Comparison of ENCODE assay signal across 14 cellular contexts in the genomic region with DNA sequence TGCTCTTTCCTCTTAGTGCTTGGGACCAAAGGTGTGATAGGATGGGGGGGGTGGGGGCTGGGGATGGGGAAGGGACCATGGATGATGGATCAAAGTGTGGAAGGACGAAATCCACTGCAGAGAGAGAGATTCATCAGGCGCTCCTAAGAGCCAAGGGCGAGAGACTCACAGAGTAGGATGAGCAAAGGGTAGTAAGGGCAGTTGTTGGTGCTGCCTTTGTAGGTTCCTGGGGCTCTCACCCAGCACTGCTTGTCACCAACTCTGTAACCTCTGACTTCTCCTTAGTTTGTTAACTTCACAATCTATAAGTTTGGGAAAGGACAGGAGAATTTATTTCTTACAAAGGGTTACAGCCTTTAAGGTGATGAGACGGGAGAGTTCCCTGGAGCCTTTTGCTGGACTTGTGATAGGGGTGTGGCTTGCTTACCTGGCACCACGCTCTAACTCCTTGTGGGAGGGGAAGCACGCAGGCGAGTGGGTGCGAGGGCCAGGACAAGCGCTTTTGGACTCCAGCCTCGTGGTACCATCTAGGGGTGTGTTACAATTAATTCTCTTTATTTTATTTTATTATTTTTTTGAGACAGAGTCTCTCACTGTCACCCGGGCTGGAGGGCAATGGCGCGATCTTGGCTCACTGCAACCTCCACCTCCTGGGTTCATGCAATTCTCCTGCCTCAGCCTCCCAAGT. TPM values are rescaled to one million over a fixed set of nuclear protein-coding genes. Genes with fewer than 3 reads are reported as not detected.
DNase-seq lines count a peak whose midpoint lies in the region; ATAC-seq and TF ChIP-seq lines count a peak whose summit lies in the region.
"Had no signal": no experiment of that assay in that cellular context is flagged by ENCODE, and none has a peak within 500 bp of the region (broad histone marks: within the 10 kb centered on the region; RNA-seq: fewer than 3 reads in every experiment).

No MANE protein-coding gene starts in this region.

- TF ChIP-seq CTCF in body of pancreas (IDR thresholded peaks at IDR 0.05), result no peak

- H3K4me3 ChIP-seq in CD8-positive, alpha-beta memory T cell (ENCODE audit: low read length), result no peak overlapping the region
- H3K4me3 ChIP-seq in body of pancreas, result no peak overlapping the region

- no peak for DNase-seq in CD8-positive, alpha-beta memory T cell
- DNase-seq in activated CD4-positive, alpha-beta memory T cell treated with anti-CD3 and anti-CD28 coated beads, Interleukin-2, amount 10 ng/mL, durations not matched to agents 7 days and 5 days, result no peak
- DNase-seq in natural killer cell treated with Interleukin-12 subunit alpha and Interleukin-12 subunit beta and Interleukin-15 and Interleukin-18, amount 100 ng/mL, for 72 hours (ENCODE audit: low spot score), result no peak
- DNase-seq in body of pancreas (no peak), NCI-H2227 treated with DMSO at 0.1 percent for 48 hours (lab: John Stamatoyannopoulos, UW) (no peak), putamen (ENCODE audit: low spot score) (no peak)
- DNase-seq: activated CD8-positive, alpha-beta memory T cell treated with anti-CD3 and anti-CD28 coated beads, Interleukin-2, amount 50 U/mL, for 48 hours; DMS 273 treated with DMSO at 0.1 percent for 48 hours; NCI-H2029 treated with DMSO at 0.1 percent for 48 hours; PC-3; retina had no signal

- no peaks in the 10 kb centered on the region for H3K36me3 Mint-ChIP-seq in CD8-positive, alpha-beta memory T cell
- peaks cover 6% of the 10 kb centered on the region for H3K36me3 Mint-ChIP-seq in activated CD4-positive, alpha-beta memory T cell treated with anti-CD3 and anti-CD28 coated beads, Interleukin-2, amount 10 ng/mL, durations not matched to agents 7 days and 5 days (ENCODE audit: low read depth)
- no peaks in the 10 kb centered on the region for H3K36me3 Mint-ChIP-seq in natural killer cell treated with Interleukin-12 subunit alpha and Interleukin-12 subunit beta and Interleukin-15 and Interleukin-18, amount 100 ng/mL, for 72 hours

- peaks cover 19 to 28% (median 23%) of the 10 kb centered on the region in 3 donors for H3K4me1 Mint-ChIP-seq in CD8-positive, alpha-beta memory T cell
- H3K4me1 Mint-ChIP-seq in activated CD4-positive, alpha-beta memory T cell treated with anti-CD3 and anti-CD28 coated beads, Interleukin-2, amount 10 ng/mL, durations not matched to agents 7 days and 5 days, result peaks cover 27% of the 10 kb centered on the region
- peaks cover 9 to 16% of the 10 kb centered on the region in 2 donors for H3K4me1 Mint-ChIP-seq in natural killer cell treated with Interleukin-12 subunit alpha and Interleukin-12 subunit beta and Interleukin-15 and Interleukin-18, amount 100 ng/mL, for 72 hours (ENCODE audit: low read depth in 2 of 2)

- H3K9me3 Mint-ChIP-seq in CD8-positive, alpha-beta memory T cell, result no peaks in the 10 kb centered on the region
- H3K9me3 Mint-ChIP-seq in activated CD4-positive, alpha-beta memory T cell treated with anti-CD3 and anti-CD28 coated beads, Interleukin-2, amount 10 ng/mL, durations not matched to agents 7 days and 5 days, result no peaks in the 10 kb centered on the region
- H3K9me3 Mint-ChIP-seq in natural killer cell treated with Interleukin-12 subunit alpha and Interleukin-12 subunit beta and Interleukin-15 and Interleukin-18, amount 100 ng/mL, for 72 hours, result no peaks in the 10 kb centered on the region

- peaks cover 0 to 2% of the 10 kb centered on the region in 2 donors for H3K27me3 Mint-ChIP-seq in CD8-positive, alpha-beta memory T cell
- peaks cover 24% of the 10 kb centered on the region for H3K27me3 Mint-ChIP-seq in activated CD4-positive, alpha-beta memory T cell treated with anti-CD3 and anti-CD28 coated beads, Interleukin-2, amount 10 ng/mL, durations not matched to agents 7 days and 5 days
- peaks cover 0 to 4% of the 10 kb centered on the region in 2 donors for H3K27me3 Mint-ChIP-seq in natural killer cell treated with Interleukin-12 subunit alpha and Interleukin-12 subunit beta and Interleukin-15 and Interleukin-18, amount 100 ng/mL, for 72 hours

- no peak overlapping the region for H3K27ac ChIP-seq in CD8-positive, alpha-beta memory T cell (ENCODE audit: low read depth, low read length)
- H3K27ac ChIP-seq in body of pancreas, result no peak overlapping the region

- peak overlapping the region; percentile 23 to 93 (median 86) for H3K4me3 Mint-ChIP-seq in CD8-positive, alpha-beta memory T cell
- H3K4me3 Mint-ChIP-seq in activated CD4-positive, alpha-beta memory T cell treated with anti-CD3 and anti-CD28 coated beads, Interleukin-2, amount 10 ng/mL, durations not matched to agents 7 days and 5 days, result peak overlapping the region; percentile 46
- H3K4me3 Mint-ChIP-seq in natural killer cell treated with Interleukin-12 subunit alpha and Interleukin-12 subunit beta and Interleukin-15 and Interleukin-18, amount 100 ng/mL, for 72 hours, result peak overlapping the region; percentile 67

- no peak for TF ChIP-seq POLR2A in body of pancreas (IDR thresholded peaks at IDR 0.05)

- POLR2A ChIA-PET in CD8-positive, alpha-beta memory T cell (lab: Charles Lee), result interaction anchor here (0.9 kb wide), 1 partner anchor 11 kb away, joined by 5 read pairs; no protein-coding TSS in a partner anchor
- POLR2A ChIA-PET in activated CD4-positive, alpha-beta memory T cell treated with anti-CD3 and anti-CD28 coated beads, Interleukin-2, amount 10 ng/mL, durations not matched to agents 7 days and 5 days (lab: Charles Lee), result interaction anchor here (0.9 to 1.4 kb wide), 5 partner anchors 10 to 57 kb away, joined by 3 to 5 read pairs (median 3); no protein-coding TSS in a partner anchor

- CTCF ChIA-PET in CD8-positive, alpha-beta memory T cell (lab: Charles Lee), result interaction anchor here (0.6 kb wide), 1 partner anchor 1451 kb away, joined by 3 read pairs; no protein-coding TSS in a partner anchor
- CTCF ChIA-PET in activated CD4-positive, alpha-beta memory T cell treated with anti-CD3 and anti-CD28 coated beads, Interleukin-2, amount 10 ng/mL, durations not matched to agents 7 days and 5 days (lab: Charles Lee), result interaction anchor here (1.5 kb wide), 1 partner anchor 17 kb away, joined by 3 read pairs; no protein-coding TSS in a partner anchor

- intact Hi-C loops in body of pancreas (cut with DNase I), result no loop called here

- H3K36me3 ChIP-seq in CD8-positive, alpha-beta memory T cell (ENCODE audit: insufficient read depth, low read length), result no peaks in the 10 kb centered on the region
- H3K36me3 ChIP-seq in body of pancreas (replicated peaks in 1 of 2; ENCODE audit: insufficient read depth in 1 of 2, low read depth in 2 of 2), result no peaks in the 10 kb centered on the region

- peak overlapping the region in 6 of 8 donors; percentile 22 to 85 (median 60) for H3K27ac Mint-ChIP-seq in CD8-positive, alpha-beta memory T cell
- H3K27ac Mint-ChIP-seq in activated CD4-positive, alpha-beta memory T cell treated with anti-CD3 and anti-CD28 coated beads, Interleukin-2, amount 10 ng/mL, durations not matched to agents 7 days and 5 days, result no peak overlapping the region
- no peak overlapping the region for H3K27ac Mint-ChIP-seq in natural killer cell treated with Interleukin-12 subunit alpha and Interleukin-12 subunit beta and Interleukin-15 and Interleukin-18, amount 100 ng/mL, for 72 hours

- WGBS in body of pancreas, 2 donors, result 92% methylated on average over 13 of the region's 13 CpGs

- H3K4me1 ChIP-seq in CD8-positive, alpha-beta memory T cell (ENCODE audit: insufficient read depth, low read length), result peaks cover 21% of the 10 kb centered on the region
- peaks cover 40% of the 10 kb centered on the region for H3K4me1 ChIP-seq in body of pancreas

- ATAC-seq in GM21447 (IDR thresholded peaks at IDR 0.05; ENCODE audit: unreplicated experiment), result peak; percentile 10
- ATAC-seq in natural killer cell treated with Interleukin-12 subunit alpha and Interleukin-12 subunit beta and Interleukin-15 and Interleukin-18, amount 100 ng/mL, for 72 hours, result no peak
- no peak for ATAC-seq in body of pancreas
- ATAC-seq: HCT116, PC-3 had no signal

- H3K27me3 ChIP-seq in CD8-positive, alpha-beta memory T cell (ENCODE audit: insufficient read depth, low read length, poor library complexity, severe bottlenecking), result no peaks in the 10 kb centered on the region
- H3K27me3 ChIP-seq in body of pancreas, result no peaks in the 10 kb centered on the region

- H3K9me3 ChIP-seq in CD8-positive, alpha-beta memory T cell (ENCODE audit: low read length), result no peaks in the 10 kb centered on the region
- no peaks in the 10 kb centered on the region for H3K9me3 ChIP-seq in body of pancreas

RNA-seq across cellular contexts. Expression of a gene that starts 1.6 kb away (rescaled TPM):
- total RNA-seq in CD8-positive, alpha-beta memory T cell, result 10 to 100 TPM; 96.3 to 96.7 TPM
- polyA plus RNA-seq in CD8-positive, alpha-beta memory T cell, result 38.3 TPM
- 10 to 100 TPM; 94.1 to 95.0 TPM for total RNA-seq in activated CD4-positive, alpha-beta memory T cell treated with anti-CD3 and anti-CD28 coated beads, Interleukin-2, amount 10 ng/mL, durations not matched to agents 7 days and 5 days
- total RNA-seq in natural killer cell treated with Interleukin-12 subunit alpha and Interleukin-12 subunit beta and Interleukin-15 and Interleukin-18, amount 100 ng/mL, for 72 hours, result 100 to 1,000 TPM in 1 of 2 donors, 10 to 100 TPM in 1; 98.1 to 136 TPM
- total RNA-seq in body of pancreas, result 10 to 100 TPM; 33.7 to 68.9 TPM

RNA-seq across cellular contexts. Expression of a gene that starts 58.0 kb away (rescaled TPM):
- 10 to 100 TPM; 92.6 to 94.3 TPM for total RNA-seq in CD8-positive, alpha-beta memory T cell
- 43.6 TPM for polyA plus RNA-seq in CD8-positive, alpha-beta memory T cell
- 10 to 100 TPM; 43.3 to 43.7 TPM for total RNA-seq in activated CD4-positive, alpha-beta memory T cell treated with anti-CD3 and anti-CD28 coated beads, Interleukin-2, amount 10 ng/mL, durations not matched to agents 7 days and 5 days
- 10 to 100 TPM; 38.3 to 81.8 TPM for total RNA-seq in natural killer cell treated with Interleukin-12 subunit alpha and Interleukin-12 subunit beta and Interleukin-15 and Interleukin-18, amount 100 ng/mL, for 72 hours
- total RNA-seq in body of pancreas, result 10 to 100 TPM; 15.8 to 19.1 TPM

RNA-seq across cellular contexts. Expression of a gene that starts 58.0 kb away (rescaled TPM):
- total RNA-seq in CD8-positive, alpha-beta memory T cell, result 1 to 10 TPM in 1 of 2 experiments, under 1 TPM in 1; 0.53 to 1.4 TPM
- 0.28 TPM for polyA plus RNA-seq in CD8-positive, alpha-beta memory T cell
- under 1 TPM; 0.15 to 0.40 TPM for total RNA-seq in activated CD4-positive, alpha-beta memory T cell treated with anti-CD3 and anti-CD28 coated beads, Interleukin-2, amount 10 ng/mL, durations not matched to agents 7 days and 5 days
- total RNA-seq in natural killer cell treated with Interleukin-12 subunit alpha and Interleukin-12 subunit beta and Interleukin-15 and Interleukin-18, amount 100 ng/mL, for 72 hours, result 1 to 10 TPM in 1 of 2 donors, under 1 TPM in 1; 0.29 to 1.2 TPM
- 1 to 10 TPM; 3.1 to 4.3 TPM for total RNA-seq in body of pancreas
- total RNA-seq: cardiac septum had no signal

RNA-seq across cellular contexts. Expression of a gene that starts 58.8 kb away (rescaled TPM):
- 10 to 100 TPM; 48.0 to 48.4 TPM for total RNA-seq in CD8-positive, alpha-beta memory T cell
- 79.1 TPM for polyA plus RNA-seq in CD8-positive, alpha-beta memory T cell
- 10 to 100 TPM; 54.3 to 55.6 TPM for total RNA-seq in activated CD4-positive, alpha-beta memory T cell treated with anti-CD3 and anti-CD28 coated beads, Interleukin-2, amount 10 ng/mL, durations not matched to agents 7 days and 5 days
- total RNA-seq in natural killer cell treated with Interleukin-12 subunit alpha and Interleukin-12 subunit beta and Interleukin-15 and Interleukin-18, amount 100 ng/mL, for 72 hours, result 10 to 100 TPM; 15.3 to 15.4 TPM
- total RNA-seq in body of pancreas, result 10 to 100 TPM in 1 of 2 donors, 1 to 10 TPM in 1; 8.6 to 11.9 TPM

Comparison
In these comparisons a context has a peak if more than half of its experiments do, and no peak if none do; other contexts are left out.
1. H3K27ac Mint-ChIP-seq: peak in CD8-positive, alpha-beta memory T cell (6 of 8); none in activated CD4-positive, alpha-beta memory T cell treated with anti-CD3 and anti-CD28 coated beads, Interleukin-2, amount 10 ng/mL, durations not matched to agents 7 days and 5 days (single experiment) and natural killer cell treated with Interleukin-12 subunit alpha and Interleukin-12 subunit beta and Interleukin-15 and Interleukin-18, amount 100 ng/mL, for 72 hours (0 of 2).
2. Peak in every context shown above with its lines, with median percentiles within 50 percentile points of each other: H3K4me3 Mint-ChIP-seq.